Comparison of ENCODE assay signal across 1 cellular context in the genomic region with DNA sequence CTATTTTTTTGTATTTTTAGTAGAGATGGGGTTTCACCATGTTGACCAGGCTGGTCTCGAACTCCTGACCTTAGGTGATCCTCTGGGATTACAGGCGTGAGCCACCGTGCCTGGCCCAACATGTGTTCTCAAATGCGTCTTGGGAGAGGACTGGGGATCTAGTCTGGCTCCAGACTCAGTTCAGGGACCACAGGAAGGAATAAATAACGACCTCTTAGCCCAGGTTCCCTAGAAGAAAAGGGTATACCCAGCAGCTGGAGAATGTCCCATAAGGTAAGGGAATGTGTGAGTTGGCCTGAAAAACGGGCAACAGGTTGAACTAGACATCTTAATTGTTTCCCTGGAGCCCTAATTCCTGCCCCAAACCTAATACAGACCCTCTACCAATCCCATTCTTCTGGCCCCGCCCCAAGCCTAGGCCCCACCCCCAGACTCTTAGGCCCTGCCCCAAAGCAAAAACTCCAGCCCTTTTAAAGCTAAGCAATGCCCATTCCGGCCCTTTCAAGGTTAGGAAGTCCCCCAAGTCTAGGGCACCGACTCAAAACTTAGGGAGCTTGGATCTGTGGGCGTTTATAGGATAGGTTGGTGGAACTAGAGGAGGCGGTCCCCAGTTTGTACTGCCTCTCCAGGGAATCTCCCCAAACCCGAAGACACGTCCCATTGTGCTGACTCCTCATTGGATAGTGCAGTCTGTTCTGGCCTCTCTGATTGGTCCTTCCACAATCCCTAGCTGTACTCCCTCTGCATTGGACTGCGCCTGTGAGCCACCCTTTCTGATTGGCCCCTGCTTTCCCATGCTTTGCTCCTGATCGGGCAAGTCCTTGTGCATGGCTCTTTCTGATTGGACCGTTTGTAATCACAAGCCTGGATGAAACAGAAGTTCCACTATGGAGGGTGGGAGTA.
TF ChIP-seq lines count a peak whose summit lies in the region.

No MANE protein-coding gene starts in this region.

TF ChIP-seq in IMR-90, 13 proteins besides CTCF, POLR2A, EP300 and RAD21:
- TF ChIP-seq, protein P1, sequence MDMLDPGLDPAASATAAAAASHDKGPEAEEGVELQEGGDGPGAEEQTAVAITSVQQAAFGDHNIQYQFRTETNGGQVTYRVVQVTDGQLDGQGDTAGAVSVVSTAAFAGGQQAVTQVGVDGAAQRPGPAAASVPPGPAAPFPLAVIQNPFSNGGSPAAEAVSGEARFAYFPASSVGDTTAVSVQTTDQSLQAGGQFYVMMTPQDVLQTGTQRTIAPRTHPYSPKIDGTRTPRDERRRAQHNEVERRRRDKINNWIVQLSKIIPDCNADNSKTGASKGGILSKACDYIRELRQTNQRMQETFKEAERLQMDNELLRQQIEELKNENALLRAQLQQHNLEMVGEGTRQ (IDR thresholded peaks at IDR 0.05; ENCODE audit: low read depth, low read length) = no peak
- TF ChIP-seq MXI1 (IDR thresholded peaks at IDR 0.05; ENCODE audit: borderline replicate concordance, low read depth, low read length) (no peak), MAZ (IDR thresholded peaks at IDR 0.05; ENCODE audit: borderline replicate concordance, low read depth, low read length) (no peak), BHLHE40 (IDR thresholded peaks at IDR 0.05; ENCODE audit: low read depth, low read length) (no peak), RCOR1 (IDR thresholded peaks at IDR 0.05; ENCODE audit: insufficient replicate concordance, low read length) (no peak), NFE2L2 (IDR thresholded peaks at IDR 0.05; ENCODE audit: low read depth, low read length) (no peak), MAFK (IDR thresholded peaks at IDR 0.05; ENCODE audit: low read depth, low read length) (no peak), SMC3 (IDR thresholded peaks at IDR 0.05; ENCODE audit: low read depth, low read length) (no peak), FOS (IDR thresholded peaks at IDR 0.05; ENCODE audit: low read depth, low read length) (no peak), RFX5 (IDR thresholded peaks at IDR 0.05; ENCODE audit: low read depth, low read length) (no peak), CEBPB (IDR thresholded peaks at IDR 0.05; ENCODE audit: low read depth, low read length) (no peak)
- TF ChIP-seq, protein P2, sequence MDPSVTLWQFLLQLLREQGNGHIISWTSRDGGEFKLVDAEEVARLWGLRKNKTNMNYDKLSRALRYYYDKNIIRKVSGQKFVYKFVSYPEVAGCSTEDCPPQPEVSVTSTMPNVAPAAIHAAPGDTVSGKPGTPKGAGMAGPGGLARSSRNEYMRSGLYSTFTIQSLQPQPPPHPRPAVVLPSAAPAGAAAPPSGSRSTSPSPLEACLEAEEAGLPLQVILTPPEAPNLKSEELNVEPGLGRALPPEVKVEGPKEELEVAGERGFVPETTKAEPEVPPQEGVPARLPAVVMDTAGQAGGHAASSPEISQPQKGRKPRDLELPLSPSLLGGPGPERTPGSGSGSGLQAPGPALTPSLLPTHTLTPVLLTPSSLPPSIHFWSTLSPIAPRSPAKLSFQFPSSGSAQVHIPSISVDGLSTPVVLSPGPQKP (IDR thresholded peaks at IDR 0.05; ENCODE audit: borderline replicate concordance, low read depth, low read length) = no peak
TF ChIP-seq in IMR-90: peak in this region for 0.
